ENCODE assay signal across 9 cellular contexts in the genomic region with DNA sequence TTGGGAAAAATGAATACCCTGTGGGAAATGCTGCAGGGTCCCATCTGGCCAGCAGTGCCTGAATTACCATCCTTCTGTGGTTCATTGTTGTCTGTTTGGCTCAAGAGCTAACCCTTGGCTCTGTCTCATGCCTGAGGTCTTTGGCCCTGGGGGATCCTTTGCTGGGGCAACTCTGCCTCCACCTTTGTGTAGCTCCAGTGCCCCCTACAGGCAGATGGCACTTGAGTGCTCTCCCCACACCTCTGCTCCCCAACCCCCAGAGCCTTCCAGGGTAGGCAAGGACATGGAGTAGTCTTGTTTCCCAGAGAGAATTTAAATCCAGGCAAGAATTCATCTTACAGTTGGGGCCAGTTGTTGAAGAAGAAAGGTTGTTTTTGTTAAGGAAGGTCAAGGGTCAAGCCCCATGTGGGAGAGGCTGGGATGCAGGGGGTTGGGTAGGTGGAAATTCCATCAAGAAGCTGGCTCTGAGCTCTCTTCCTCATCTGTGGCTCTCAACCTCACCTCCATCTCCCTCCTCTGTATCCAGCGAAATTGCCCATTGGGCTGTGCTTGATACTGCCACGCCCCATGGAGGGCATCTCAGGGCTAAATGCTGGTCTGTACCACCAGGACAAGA. TPM values are rescaled to one million over a fixed set of nuclear protein-coding genes. Genes with fewer than 3 reads are reported as not detected.
DNase-seq lines count a peak whose midpoint lies in the region; ATAC-seq and TF ChIP-seq lines count a peak whose summit lies in the region.
"Had no signal": no experiment of that assay in that cellular context is flagged by ENCODE, and none has a peak within 500 bp of the region (broad histone marks: within the 10 kb centered on the region; RNA-seq: fewer than 3 reads in every experiment).

No MANE protein-coding gene starts in this region.

- intact Hi-C loops in left ventricle myocardium inferior (cut with micrococcal nuclease), result no loop called here

- ATAC-seq in GM21717 (IDR thresholded peaks at IDR 0.05; ENCODE audit: unreplicated experiment), result no peak

- H3K4me1 ChIP-seq in BE2C (no peaks in the 10 kb centered on the region), left ventricle myocardium inferior (peaks cover 18% of the 10 kb centered on the region)
- H3K4me1 ChIP-seq: suprapubic skin had no signal

- H3K27ac ChIP-seq in left ventricle myocardium inferior (replicated peaks), result no peak overlapping the region
- H3K27ac ChIP-seq: suprapubic skin had no signal

- H3K4me3 ChIP-seq in BE2C (ENCODE audit: low read depth, low read length) (no peak overlapping the region), left ventricle myocardium inferior (no peak overlapping the region)
- H3K4me3 ChIP-seq: suprapubic skin had no signal

- H3K36me3 ChIP-seq in BE2C, result no peaks in the 10 kb centered on the region
- no peaks in the 10 kb centered on the region for H3K36me3 ChIP-seq in left ventricle myocardium inferior
- H3K36me3 ChIP-seq: suprapubic skin had no signal

- DNase-seq in BE2C (peak; percentile 68), GM20000 (ENCODE audit: low spot score) (peak; percentile 88), OCI-M1 (lab: John Stamatoyannopoulos, UW) (peak; percentile 52), left ventricle myocardium inferior (peak; percentile 44), SK-N-DZ (ENCODE audit: low spot score) (no peak)
- peak; percentile 63 to 64 for DNase-seq in activated T-helper 1 cell treated with anti-CD3 and anti-CD28 coated beads, Interleukin-2, amount 50 U/mL, for 16 hours (ENCODE audit: low read depth in 1 of 2, low spot score in 1 of 2)
- DNase-seq in stimulated activated CD4-positive, alpha-beta T cell treated with anti-CD3 and anti-CD28 coated beads, Interleukin-1b, Interleukin-23, amount 100 ng/mL, for 24 hours (ENCODE audit: low read depth in 4 of 4, low spot score in 1 of 4), result peak; percentile 72 to 78 (median 73)

- H3K9me3 ChIP-seq in BE2C (no peaks in the 10 kb centered on the region), left ventricle myocardium inferior (replicated peaks) (no peaks in the 10 kb centered on the region)
- H3K9me3 ChIP-seq: suprapubic skin had no signal

- H3K27me3 ChIP-seq in BE2C (no peaks in the 10 kb centered on the region; the same call in 1 of the 2 replicates), left ventricle myocardium inferior (ENCODE audit: low read depth) (peaks cover 71% of the 10 kb centered on the region)

- TF ChIP-seq CTCF in BE2C (IDR thresholded peaks at IDR 0.05; ENCODE audit: low read depth, low read length) (peak; percentile 67), GM20000 (IDR thresholded peaks at IDR 0.05; ENCODE audit: extremely low read depth, missing control alignments) (peak; percentile 90), left ventricle myocardium inferior (IDR thresholded peaks at IDR 0.05; ENCODE audit: borderline replicate concordance) (peak; percentile 69)

RNA-seq across cellular contexts. Expression of a gene that starts 44.2 kb away (rescaled TPM):
- not detected for polyA plus RNA-seq in BE2C (2012; ENCODE audit: insufficient read depth, insufficient read length, low read depth)
- total RNA-seq in left ventricle myocardium inferior, result 0.05 TPM
- polyA plus RNA-seq in SK-N-DZ (2014; cell fraction: cytosol; rRNA removed), result not detected in 2 replicates
- polyA plus RNA-seq in SK-N-DZ (2014; cell fraction: nucleus; rRNA removed), result not detected in 2 replicates
